ENCODE assay signal across 9 cellular contexts in genomic region chr11:76578655-76579046, GRCh38.
DNase-seq lines count a peak whose midpoint lies in the region; ATAC-seq and TF ChIP-seq lines count a peak whose summit lies in the region.
"Had no signal": no experiment of that assay in that cellular context is flagged by ENCODE, and none has a peak within 500 bp of the region (broad histone marks: within the 10 kb centered on the region; RNA-seq: fewer than 3 reads in every experiment).

No MANE protein-coding gene starts in this region.

- H3K27ac ChIP-seq in angular gyrus (ENCODE audit: low read depth, low read length) (peak overlapping the region; percentile 9), upper lobe of right lung (peak overlapping the region; percentile 67)

- peaks cover 7% of the 10 kb centered on the region for H3K9me3 Mint-ChIP-seq in nephron

- ATAC-seq in upper lobe of right lung (peak; percentile 81), HG03175 (IDR thresholded peaks at IDR 0.05; ENCODE audit: unreplicated experiment) (no peak)

- H3K4me1 ChIP-seq in upper lobe of right lung, result peaks cover 21% of the 10 kb centered on the region

- H3K27ac Mint-ChIP-seq in nephron, result peak overlapping the region; percentile 87 to 99 (median 98)

- peak overlapping the region in 1 of 3 experiments; percentile 29 for H3K4me3 Mint-ChIP-seq in nephron

- H3K4me3 ChIP-seq in upper lobe of right lung, result no peak overlapping the region
- H3K4me3 ChIP-seq: cardiac muscle cell had no signal

- intact Hi-C loops in upper lobe of right lung (cut with DNase I), result no loop called here

- H3K36me3 Mint-ChIP-seq in nephron (ENCODE audit: low read depth), result no peaks in the 10 kb centered on the region

- no peaks in the 10 kb centered on the region for H3K36me3 ChIP-seq in upper lobe of right lung
- H3K36me3 ChIP-seq: cardiac muscle cell had no signal

- H3K27me3 ChIP-seq in upper lobe of right lung, result no peaks in the 10 kb centered on the region
- H3K27me3 ChIP-seq: cardiac muscle cell had no signal

- H3K27me3 Mint-ChIP-seq in nephron (ENCODE audit: low read depth), result no peaks in the 10 kb centered on the region

- peaks cover 27% of the 10 kb centered on the region for H3K4me1 Mint-ChIP-seq in nephron

- DNase-seq in glomerular endothelial cell (ENCODE audit: extremely low read depth, low read depth, low spot score) (peak; percentile 87), upper lobe of right lung (peak; percentile 68), SKM-1 (lab: John Stamatoyannopoulos, UW; ENCODE audit: unreplicated experiment) (no peak), KG1 (lab: John Stamatoyannopoulos, UW) (no peak), NCI-H446 (lab: John Stamatoyannopoulos, UW) (no peak)

- no peaks in the 10 kb centered on the region for H3K9me3 ChIP-seq in upper lobe of right lung

- no peak for TF ChIP-seq CTCF in nephron (IDR thresholded peaks at IDR 0.05; ENCODE audit: unreplicated experiment in 3 of 3)
- no peak for TF ChIP-seq CTCF in upper lobe of right lung (IDR thresholded peaks at IDR 0.05)

Comparison
In these comparisons a context has a peak if more than half of its experiments do, and no peak if none do; other contexts are left out.
1. DNase-seq: peak in glomerular endothelial cell (single experiment) and upper lobe of right lung (single experiment); none in SKM-1 (single experiment), KG1 (single experiment) and NCI-H446 (0 of 2).